Comparison of ENCODE assay signal across 9 cellular contexts in genomic region chr14:75549169-75549568, GRCh38. TPM values are rescaled to one million over a fixed set of nuclear protein-coding genes. Genes with fewer than 3 reads are reported as not detected.
DNase-seq lines count a peak whose midpoint lies in the region; ATAC-seq and TF ChIP-seq lines count a peak whose summit lies in the region.
"Had no signal": no experiment of that assay in that cellular context is flagged by ENCODE, and none has a peak within 500 bp of the region (broad histone marks: within the 10 kb centered on the region; RNA-seq: fewer than 3 reads in every experiment).

No MANE protein-coding gene starts in this region.

- H3K36me3 Mint-ChIP-seq in IgD-negative memory B cell = no peaks in the 10 kb centered on the region

- peaks cover 7 to 13% (median 8%) of the 10 kb centered on the region in 3 donors for H3K4me1 Mint-ChIP-seq in IgD-negative memory B cell

- H3K27ac Mint-ChIP-seq in IgD-negative memory B cell = peak overlapping the region in 2 of 3 donors; percentile 7 to 28

- H3K4me3 Mint-ChIP-seq in IgD-negative memory B cell = peak overlapping the region in 3 of 4 donors; percentile 54 to 70 (median 56)

- CTCF ChIA-PET in HEK293T (lab: Yijun Ruan, JAX) = interaction anchor here (0.8 to 1.5 kb wide), 2 partner anchors 11 to 29 kb away, joined by 3 to 4 read pairs; no protein-coding TSS in a partner anchor

- H3K9me3 Mint-ChIP-seq in IgD-negative memory B cell = no peaks in the 10 kb centered on the region

- POLR2A ChIA-PET in HEK293T (lab: Yijun Ruan, JAX) = interaction anchor here (0.9 kb wide), 1 partner anchor 12 kb away, joined by 3 read pairs; no protein-coding TSS in a partner anchor

- peak; percentile 43 to 56 for DNase-seq in activated CD4-positive, alpha-beta T cell treated with anti-CD3 and anti-CD28 coated beads, Interleukin-2, amount 50 U/mL, for 48 hours
- DNase-seq in activated CD4-positive, alpha-beta T cell treated with anti-CD3 and anti-CD28 coated beads, Interleukin-2, amount 50 U/mL, for 1 hour = no peak
- DNase-seq in pons (ENCODE audit: low spot score) (peak; percentile 27), NCI-H748 (lab: John Stamatoyannopoulos, UW; ENCODE audit: unreplicated experiment) (no peak), HEK293T (ENCODE audit: extremely low spot score) (no peak)
- DNase-seq: lower lobe of right lung had no signal

- ATAC-seq in GM21717 (IDR thresholded peaks at IDR 0.05; ENCODE audit: unreplicated experiment) (peak; percentile 58), HG03135 (IDR thresholded peaks at IDR 0.05; ENCODE audit: unreplicated experiment) (no peak)
- ATAC-seq: lower lobe of right lung had no signal

- H3K27me3 Mint-ChIP-seq in IgD-negative memory B cell = no peaks in the 10 kb centered on the region

TF ChIP-seq in HEK293T, 16 proteins besides CTCF, POLR2A, EP300 and RAD21:
- TF ChIP-seq LEF1 (IDR thresholded peaks at IDR 0.05; ENCODE audit: borderline replicate concordance) (no peak), L3MBTL2 (conservative IDR thresholded peaks at IDR 0.05) (no peak), ARNT (IDR thresholded peaks at IDR 0.05) (no peak), CTBP1 (IDR thresholded peaks at IDR 0.05; ENCODE audit: borderline replicate concordance) (no peak), SP1 (IDR thresholded peaks at IDR 0.05) (no peak), SUZ12 (IDR thresholded peaks at IDR 0.05) (no peak), ELF4 (IDR thresholded peaks at IDR 0.05) (no peak), BHLHE40 (IDR thresholded peaks at IDR 0.05; ENCODE audit: borderline replicate concordance) (no peak), NFRKB (IDR thresholded peaks at IDR 0.05) (no peak), HDGF (IDR thresholded peaks at IDR 0.05; ENCODE audit: borderline replicate concordance) (no peak), FOXK2 (IDR thresholded peaks at IDR 0.05) (no peak), ZNF384 (IDR thresholded peaks at IDR 0.05) (no peak), TARDBP (IDR thresholded peaks at IDR 0.05) (no peak), FOXA1 (IDR thresholded peaks at IDR 0.05) (no peak), FOXM1 (IDR thresholded peaks at IDR 0.05; ENCODE audit: borderline replicate concordance) (no peak)
- TF ChIP-seq, protein P1, sequence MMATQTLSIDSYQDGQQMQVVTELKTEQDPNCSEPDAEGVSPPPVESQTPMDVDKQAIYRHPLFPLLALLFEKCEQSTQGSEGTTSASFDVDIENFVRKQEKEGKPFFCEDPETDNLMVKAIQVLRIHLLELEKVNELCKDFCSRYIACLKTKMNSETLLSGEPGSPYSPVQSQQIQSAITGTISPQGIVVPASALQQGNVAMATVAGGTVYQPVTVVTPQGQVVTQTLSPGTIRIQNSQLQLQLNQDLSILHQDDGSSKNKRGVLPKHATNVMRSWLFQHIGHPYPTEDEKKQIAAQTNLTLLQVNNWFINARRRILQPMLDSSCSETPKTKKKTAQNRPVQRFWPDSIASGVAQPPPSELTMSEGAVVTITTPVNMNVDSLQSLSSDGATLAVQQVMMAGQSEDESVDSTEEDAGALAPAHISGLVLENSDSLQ (IDR thresholded peaks at IDR 0.05) = no peak

RNA-seq across cellular contexts. Expression of gene BATF, which starts 26.9 kb away (rescaled TPM):
- 21.9 TPM for polyA plus RNA-seq in IgD-negative memory B cell

RNA-seq across cellular contexts. Expression of gene FLVCR2, which starts 29.3 kb away (rescaled TPM):
- 0.29 TPM for polyA plus RNA-seq in IgD-negative memory B cell

Comparison
In these comparisons a context has a peak if more than half of its experiments do, and no peak if none do; other contexts are left out.
1. DNase-seq: peak in activated CD4-positive, alpha-beta T cell treated with anti-CD3 and anti-CD28 coated beads, Interleukin-2, amount 50 U/mL, for 48 hours (2 of 2) and pons (single experiment); none in activated CD4-positive, alpha-beta T cell treated with anti-CD3 and anti-CD28 coated beads, Interleukin-2, amount 50 U/mL, for 1 hour (single experiment), NCI-H748 (single experiment) and HEK293T (single experiment).